9 cellular contexts compared by ENCODE assay signal in the genomic region with DNA sequence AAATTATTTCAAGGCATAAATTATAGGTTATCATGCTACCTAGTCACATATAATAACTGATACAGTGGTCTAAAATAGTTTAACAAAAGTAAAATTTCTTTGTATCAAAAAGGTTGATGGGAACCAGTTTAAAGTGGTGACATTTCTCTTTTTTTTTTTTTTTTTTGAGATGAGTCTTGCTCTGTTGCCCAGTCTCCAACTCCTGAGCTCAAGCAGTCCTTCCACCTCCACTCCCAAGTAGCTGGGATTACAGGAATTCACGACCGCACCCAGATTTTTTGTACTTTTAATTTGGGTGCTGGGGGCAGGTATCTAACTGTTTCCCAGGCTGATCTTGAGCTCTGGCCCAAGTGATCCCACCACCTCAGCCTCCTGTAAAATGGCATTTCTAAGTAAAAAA. TPM values are rescaled to one million over a fixed set of nuclear protein-coding genes. Genes with fewer than 3 reads are reported as not detected.
A peak's percentile ranks its signal among the peaks of the same experiment; 100 is the strongest.
DNase-seq lines count a peak whose midpoint lies in the region; ATAC-seq and TF ChIP-seq lines count a peak whose summit lies in the region.
"Had no signal": no experiment of that assay in that cellular context is flagged by ENCODE, and none has a peak within 500 bp of the region (broad histone marks: within the 10 kb centered on the region; RNA-seq: fewer than 3 reads in every experiment).

No MANE protein-coding gene starts in this region.

- ATAC-seq in activated T-cell treated with anti-CD3 and anti-CD28 coated beads, Interleukin-2, amount 50 U/mL, for 72 hours (replicated peaks in 1 of 2) = no peak
- ATAC-seq in lower lobe of right lung = no peak
- ATAC-seq in GM18517 (IDR thresholded peaks at IDR 0.05; ENCODE audit: unreplicated experiment) = no peak

- H3K27ac Mint-ChIP-seq in activated T-cell treated with anti-CD3 and anti-CD28 coated beads, Interleukin-2, amount 50 U/mL, for 72 hours = peak overlapping the region; percentile 99

- H3K9me3 ChIP-seq in lower lobe of right lung (no peaks in the 10 kb centered on the region), tibial artery (no peaks in the 10 kb centered on the region)

- H3K27ac ChIP-seq in angular gyrus (ENCODE audit: low read depth, low read length) = peak overlapping the region; percentile 68
- H3K27ac ChIP-seq in lower lobe of right lung = peak overlapping the region; percentile 99
- H3K27ac ChIP-seq in tibial artery = peak overlapping the region; percentile 85 to 98

- no peaks in the 10 kb centered on the region for H3K9me3 Mint-ChIP-seq in activated T-cell treated with anti-CD3 and anti-CD28 coated beads, Interleukin-2, amount 50 U/mL, for 72 hours

- H3K36me3 ChIP-seq in lower lobe of right lung = no peaks in the 10 kb centered on the region
- no peaks in the 10 kb centered on the region for H3K36me3 ChIP-seq in tibial artery

- H3K36me3 Mint-ChIP-seq in activated T-cell treated with anti-CD3 and anti-CD28 coated beads, Interleukin-2, amount 50 U/mL, for 72 hours (ENCODE audit: insufficient read depth in 2 of 2) = peaks cover 7 to 10% of the 10 kb centered on the region in 2 donors

- DNase-seq in activated T-cell treated with anti-CD3 and anti-CD28 coated beads, Interleukin-2, amount 50 U/mL, for 72 hours = no peak
- DNase-seq in activated T-cell treated with anti-CD3 and anti-CD28 coated beads, Interleukin-2, amount 50 U/mL, for 48 hours = no peak
- no peak for DNase-seq in lower lobe of right lung
- no peak for DNase-seq in tibial artery
- DNase-seq in occipital lobe (lab: John Stamatoyannopoulos, UW) = no peak
- DNase-seq in Kasumi-1 (lab: John Stamatoyannopoulos, UW) = no peak
- DNase-seq: NCI-H526 treated with DMSO at 0.1 percent for 48 hours had no signal

- H3K27me3 Mint-ChIP-seq in activated T-cell treated with anti-CD3 and anti-CD28 coated beads, Interleukin-2, amount 50 U/mL, for 72 hours (ENCODE audit: low read depth) = peaks cover 7% of the 10 kb centered on the region

- H3K4me3 ChIP-seq in lower lobe of right lung (peak overlapping the region; percentile 67), tibial artery (peak overlapping the region; percentile 66 to 82)

- H3K27me3 ChIP-seq in lower lobe of right lung (ENCODE audit: low read depth) (no peaks in the 10 kb centered on the region), tibial artery (no peaks in the 10 kb centered on the region)

- TF ChIP-seq CTCF in lower lobe of right lung (IDR thresholded peaks at IDR 0.05) (no peak), tibial artery (IDR thresholded peaks at IDR 0.05) (no peak)

- intact Hi-C loops in lower lobe of right lung (cut with DNase I) = no loop called here
- intact Hi-C loops in tibial artery (cut with DNase I; ENCODE audit: low total_unique reads) = no loop called here

- H3K4me3 Mint-ChIP-seq in activated T-cell treated with anti-CD3 and anti-CD28 coated beads, Interleukin-2, amount 50 U/mL, for 72 hours = peak overlapping the region; percentile 92 to 99

- peaks cover 29% of the 10 kb centered on the region for H3K4me1 ChIP-seq in lower lobe of right lung
- H3K4me1 ChIP-seq in tibial artery = peaks cover 0 to 15% (median 0%) of the 10 kb centered on the region in 4 donors

- H3K4me1 Mint-ChIP-seq in activated T-cell treated with anti-CD3 and anti-CD28 coated beads, Interleukin-2, amount 50 U/mL, for 72 hours (ENCODE audit: low read depth) = peaks cover 44% of the 10 kb centered on the region

RNA-seq across cellular contexts. Expression of gene NMI, which starts 1.0 kb away (rescaled TPM):
- 10 to 100 TPM; 28.8 to 39.0 TPM for total RNA-seq in activated T-cell treated with anti-CD3 and anti-CD28 coated beads, Interleukin-2, amount 50 U/mL, for 72 hours
- 31.9 TPM for total RNA-seq in lower lobe of right lung
- 2.5 TPM for total RNA-seq in occipital lobe

RNA-seq across cellular contexts. Expression of gene RBM43, which starts 28.8 kb away (rescaled TPM):
- 1 to 10 TPM; 5.2 to 5.5 TPM for total RNA-seq in activated T-cell treated with anti-CD3 and anti-CD28 coated beads, Interleukin-2, amount 50 U/mL, for 72 hours
- total RNA-seq in lower lobe of right lung (10.4 TPM), occipital lobe (2.8 TPM)
